In the genomic region with DNA sequence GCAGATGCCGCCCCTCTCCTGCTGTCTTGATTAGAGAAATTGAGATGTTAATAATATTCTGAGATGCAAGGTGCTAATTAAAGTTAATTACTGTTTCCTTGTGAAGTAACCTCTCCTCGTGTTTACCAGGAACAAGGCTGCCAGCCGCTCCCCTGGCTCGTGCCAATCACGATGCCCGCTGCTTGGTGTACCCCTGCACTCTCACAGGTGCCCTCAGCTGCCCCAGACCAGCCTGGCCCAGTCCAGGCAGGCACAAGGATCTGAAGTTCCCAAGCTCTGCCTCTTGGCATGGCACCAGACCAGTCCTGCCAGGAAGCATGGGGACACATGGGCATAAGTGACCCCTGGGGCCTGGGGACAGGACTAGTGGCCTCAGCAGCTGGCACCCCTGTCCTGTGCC, we compare ENCODE assay signal across 1 cellular context.
TF ChIP-seq lines count a peak whose summit lies in the region.

No MANE protein-coding gene starts in this region.

TF ChIP-seq in endothelial cell of umbilical vein, 7 proteins besides CTCF, POLR2A, EP300 and RAD21 (continued from another document):
- TF ChIP-seq, protein P1, sequence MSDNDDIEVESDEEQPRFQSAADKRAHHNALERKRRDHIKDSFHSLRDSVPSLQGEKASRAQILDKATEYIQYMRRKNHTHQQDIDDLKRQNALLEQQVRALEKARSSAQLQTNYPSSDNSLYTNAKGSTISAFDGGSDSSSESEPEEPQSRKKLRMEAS (IDR thresholded peaks at IDR 0.05; ENCODE audit: insufficient read depth, insufficient read length), result no peak
- no peak for TF ChIP-seq MYC (IDR thresholded peaks at IDR 0.05; ENCODE audit: low read depth, low read length)
